12 cellular contexts compared by ENCODE assay signal in genomic region chr19:58379276-58379675, GRCh38. TPM values are rescaled to one million over a fixed set of nuclear protein-coding genes. Genes with fewer than 3 reads are reported as not detected.
DNase-seq lines count a peak whose midpoint lies in the region; ATAC-seq, FAIRE-seq and TF ChIP-seq lines count a peak whose summit lies in the region.
"Had no signal": no experiment of that assay in that cellular context is flagged by ENCODE, and none has a peak within 500 bp of the region (broad histone marks: within the 10 kb centered on the region; RNA-seq: fewer than 3 reads in every experiment).

No MANE protein-coding gene starts in this region.

- H3K9ac ChIP-seq in DND-41 (ENCODE audit: low read depth, low read length) (peak overlapping the region; percentile 91; the same call in 1 of the 2 replicates), mesenchymal stem cell (ENCODE audit: low read length) (no peak overlapping the region)

- no peak for TF ChIP-seq CTCF in A549 (IDR thresholded peaks at IDR 0.05)
- TF ChIP-seq CTCF in DND-41 (IDR thresholded peaks at IDR 0.05; ENCODE audit: borderline replicate concordance, extremely low read depth, low read length, poor library complexity, severe bottlenecking): no peak

- no peak overlapping the region for H2AFZ ChIP-seq in DND-41 (ENCODE audit: low read depth, low read length)
- H2AFZ ChIP-seq in mesenchymal stem cell (ENCODE audit: low read depth, low read length): no peak overlapping the region

- no peak for TF ChIP-seq EP300 in A549 (IDR thresholded peaks at IDR 0.05)

- peaks cover 9% of the 10 kb centered on the region for H3K4me1 Mint-ChIP-seq in activated T-helper 17 cell treated with anti-CD3 and anti-CD28 coated beads, Interleukin-2, amount 50 U/mL, for 72 hours

- CTCF ChIA-PET in A549 (lab: Yijun Ruan, JAX): interaction anchor here (0.9 to 1.7 kb wide), 3 partner anchors 15 to 140 kb away, joined by 4 to 5 read pairs (median 4); partner anchors contain the start of gene ZBTB45

- no peak for ATAC-seq in A549
- no peak for ATAC-seq in DND-41 (ENCODE audit: insufficient read depth, low read depth)
- ATAC-seq in activated T-helper 17 cell treated with anti-CD3 and anti-CD28 coated beads, Interleukin-2, amount 50 U/mL, for 72 hours (replicated peaks): no peak
- no peak for ATAC-seq in HG02970 (IDR thresholded peaks at IDR 0.05; ENCODE audit: low FRiP score, unreplicated experiment)
- ATAC-seq in GM21381 (IDR thresholded peaks at IDR 0.05; ENCODE audit: unreplicated experiment): no peak

- H2BK5ac ChIP-seq in mesenchymal stem cell (ENCODE audit: low read depth, low read length, poor library complexity, severe bottlenecking): no peak overlapping the region

- peak overlapping the region; percentile 95 for H3K4me3 Mint-ChIP-seq in activated T-helper 17 cell treated with anti-CD3 and anti-CD28 coated beads, Interleukin-2, amount 50 U/mL, for 72 hours

- no peaks in the 10 kb centered on the region for H3K27me3 Mint-ChIP-seq in activated T-helper 17 cell treated with anti-CD3 and anti-CD28 coated beads, Interleukin-2, amount 50 U/mL, for 72 hours

- no peak overlapping the region for H2BK12ac ChIP-seq in mesenchymal stem cell (ENCODE audit: low read length in 2 of 2)

- no peak overlapping the region for H3K27ac ChIP-seq in A549
- peak overlapping the region; percentile 17; the same call in 1 of the 2 replicates for H3K27ac ChIP-seq in DND-41 (ENCODE audit: low read length)
- H3K27ac ChIP-seq in mesenchymal stem cell (ENCODE audit: low read length, poor library complexity, severe bottlenecking): no peak overlapping the region

- H3K36me3 ChIP-seq in DND-41 (ENCODE audit: insufficient read depth, low read length) (no peaks in the 10 kb centered on the region; the same call in 1 of the 2 replicates), mesenchymal stem cell (ENCODE audit: control insufficient read depth in 1 of 2, insufficient read depth in 2 of 2, low read depth in 1 of 2, low read length in 2 of 2) (peaks cover 0 to 10% of the 10 kb centered on the region in 2 experiments)

- H3K14ac ChIP-seq in mesenchymal stem cell (ENCODE audit: low read length in 2 of 2): no peak overlapping the region

- POLR2A ChIA-PET in A549 (lab: Yijun Ruan, JAX): interaction anchor here (0.9 to 4.9 kb wide), 2 partner anchors 16 to 31 kb away, joined by 3 to 43 read pairs; partner anchors contain the start of gene ZNF497

- H2AK5ac ChIP-seq in mesenchymal stem cell (ENCODE audit: low read length, severe bottlenecking): no peak overlapping the region

- no peak overlapping the region for H4K91ac ChIP-seq in mesenchymal stem cell (ENCODE audit: low read length)

- no peak overlapping the region for H2BK15ac ChIP-seq in mesenchymal stem cell (ENCODE audit: low read depth, poor library complexity, severe bottlenecking)

- peak overlapping the region; percentile 77; the same call in 1 of the 3 replicates for H3K4me2 ChIP-seq in A549
- peak overlapping the region; percentile 96 for H3K4me2 ChIP-seq in DND-41 (ENCODE audit: insufficient read depth, low read length)
- H3K4me2 ChIP-seq in mesenchymal stem cell (ENCODE audit: low read length, poor library complexity, severe bottlenecking): no peak overlapping the region

- TF ChIP-seq RAD21 in A549 (conservative IDR thresholded peaks at IDR 0.05 in 1 of 2, IDR thresholded peaks at IDR 0.05 in 1 of 2): no peak

- DNase-seq in A549 (ENCODE audit: low read depth in 1 of 2, low spot score in 1 of 2): no peak
- DNase-seq in DND-41: no peak
- no peak for DNase-seq in mesenchymal stem cell
- no peak for DNase-seq in dermis blood vessel endothelial cell
- no peak for DNase-seq in AG20443 (ENCODE audit: low spot score)
- DNase-seq: NCI-H187 had no signal

- no peaks in the 10 kb centered on the region for H3K27me3 ChIP-seq in DND-41 (ENCODE audit: insufficient read depth, low read length, poor library complexity)
- no peaks in the 10 kb centered on the region for H3K27me3 ChIP-seq in mesenchymal stem cell (ENCODE audit: control insufficient read depth in 1 of 2, insufficient read depth in 1 of 2, low read length in 2 of 2)

- peak overlapping the region; percentile 79 for H4K8ac ChIP-seq in mesenchymal stem cell (ENCODE audit: low read length)

- H3K9me3 Mint-ChIP-seq in activated T-helper 17 cell treated with anti-CD3 and anti-CD28 coated beads, Interleukin-2, amount 50 U/mL, for 72 hours: no peaks in the 10 kb centered on the region

- peak overlapping the region; percentile 94 for H3K27ac Mint-ChIP-seq in activated T-helper 17 cell treated with anti-CD3 and anti-CD28 coated beads, Interleukin-2, amount 50 U/mL, for 72 hours

- no peak for FAIRE-seq in A549 (lab: Jason Lieb, UNC)
- FAIRE-seq: endothelial cell of umbilical vein, GM12892 had no signal

- no peaks in the 10 kb centered on the region for H3K36me3 Mint-ChIP-seq in activated T-helper 17 cell treated with anti-CD3 and anti-CD28 coated beads, Interleukin-2, amount 50 U/mL, for 72 hours (ENCODE audit: low read depth)

- H3K4ac ChIP-seq in mesenchymal stem cell (ENCODE audit: low read depth in 1 of 2, low read length in 2 of 2): no peak overlapping the region

- 73% methylated on average over 6 of the region's 6 CpGs for WGBS in A549 (ENCODE audit: missing lambda C conversion rate)
- WGBS in mesenchymal stem cell: 93% methylated on average over 6 of the region's 6 CpGs

- H2BK120ac ChIP-seq in mesenchymal stem cell (ENCODE audit: low read depth, low read length): no peak overlapping the region

- H3K9me3 ChIP-seq in A549: no peaks in the 10 kb centered on the region
- H3K9me3 ChIP-seq in DND-41 (ENCODE audit: insufficient read depth, low read length, severe bottlenecking): no peaks in the 10 kb centered on the region
- no peaks in the 10 kb centered on the region for H3K9me3 ChIP-seq in mesenchymal stem cell (ENCODE audit: control insufficient read depth, low read length)

- H4K20me1 ChIP-seq in DND-41 (ENCODE audit: insufficient read depth, low read length): peaks cover 4% of the 10 kb centered on the region; the same call in 1 of the 2 replicates

- peaks cover 13% of the 10 kb centered on the region for H3K4me1 ChIP-seq in A549
- peaks cover 26% of the 10 kb centered on the region for H3K4me1 ChIP-seq in DND-41 (ENCODE audit: insufficient read depth, low read length)
- peaks cover 26% of the 10 kb centered on the region for H3K4me1 ChIP-seq in mesenchymal stem cell (ENCODE audit: control insufficient read depth, insufficient read depth, low read depth, low read length)

- H3K79me2 ChIP-seq in DND-41 (ENCODE audit: insufficient read depth, low read length): peaks cover 27% of the 10 kb centered on the region

- no peak overlapping the region for H3K23ac ChIP-seq in mesenchymal stem cell (ENCODE audit: low read length in 2 of 2)

- peaks cover 36% of the 10 kb centered on the region for H3K79me1 ChIP-seq in mesenchymal stem cell (replicated peaks; ENCODE audit: low read length, poor library complexity, severe bottlenecking)

- H3K4me3 ChIP-seq in A549: no peak overlapping the region
- H3K4me3 ChIP-seq in DND-41 (ENCODE audit: low read depth in 1 of 2, low read length in 2 of 2): peak overlapping the region in 1 of 2 experiments; percentile 75; a peak in 2 of 4 replicates
- peak overlapping the region in 1 of 2 experiments; percentile 86 for H3K4me3 ChIP-seq in mesenchymal stem cell (ENCODE audit: insufficient read depth in 1 of 2, low read depth in 1 of 2, low read length in 2 of 2)

- no peak overlapping the region for H3K18ac ChIP-seq in mesenchymal stem cell (ENCODE audit: low read depth in 1 of 2, low read length in 2 of 2)

- TF ChIP-seq POLR2A in A549 (IDR thresholded peaks at IDR 0.05; ENCODE audit: low read length): no peak

RNA-seq across cellular contexts. Expression of gene ZNF837, which starts 1.6 kb away (rescaled TPM):
- 0.70 and 0.74 TPM in 2 replicates for polyA plus RNA-seq in A549 (2011; rRNA removed)
- polyA plus RNA-seq in A549 (2012; cell fraction: cytosol; rRNA removed): 0.93 and 1.6 TPM in 2 replicates
- 2.0 and 2.4 TPM in 2 replicates for polyA plus RNA-seq in A549 (2012; cell fraction: nucleus; rRNA removed)
- 0.62 to 1.1 TPM (median 1.0 TPM) in 3 replicates for polyA plus RNA-seq in A549 (2017; fragmentation: RNase III; extraction: RNeasy Plus Mini Kit Qiagen cat#74134 plus additional on column Dnase treatment)
- 0.29 and 0.41 TPM in 2 replicates for polyA minus RNA-seq in A549 (2011; rRNA and poly(A)+ RNA removed)
- total RNA-seq in activated T-helper 17 cell treated with anti-CD3 and anti-CD28 coated beads, Interleukin-2, amount 50 U/mL, for 72 hours: 1 to 10 TPM; 1.1 to 1.9 TPM
- 1.1 TPM for polyA plus RNA-seq in mesenchymal stem cell (2013, experiment 1 of 2)
- polyA plus RNA-seq in mesenchymal stem cell (2013, experiment 2 of 2): 1.5 TPM
- total RNA-seq in dermis blood vessel endothelial cell: 3.5 and 4.1 TPM in 2 replicates

RNA-seq across cellular contexts. Expression of gene RPS5, which starts 7.8 kb away (rescaled TPM):
- polyA plus RNA-seq in A549 (2011; rRNA removed): 2,475 and 2,940 TPM in 2 replicates
- 6,321 and 6,544 TPM in 2 replicates for polyA plus RNA-seq in A549 (2012; cell fraction: cytosol; rRNA removed)
- polyA plus RNA-seq in A549 (2012; cell fraction: nucleus; rRNA removed): 4,034 and 5,125 TPM in 2 replicates
- 2,123 to 2,259 TPM (median 2,149 TPM) in 3 replicates for polyA plus RNA-seq in A549 (2017; fragmentation: RNase III; extraction: RNeasy Plus Mini Kit Qiagen cat#74134 plus additional on column Dnase treatment)
- polyA minus RNA-seq in A549 (2011; rRNA and poly(A)+ RNA removed): 2,205 and 2,566 TPM in 2 replicates
- total RNA-seq in activated T-helper 17 cell treated with anti-CD3 and anti-CD28 coated beads, Interleukin-2, amount 50 U/mL, for 72 hours: 1,000 to 10,000 TPM; 1,376 to 1,435 TPM
- polyA plus RNA-seq in mesenchymal stem cell (2013, experiment 1 of 2): 995 TPM
- 1,024 TPM for polyA plus RNA-seq in mesenchymal stem cell (2013, experiment 2 of 2)
- 1,348 and 2,550 TPM in 2 replicates for total RNA-seq in dermis blood vessel endothelial cell

RNA-seq across cellular contexts. Expression of gene RNF225, which starts 16.2 kb away (rescaled TPM):
- polyA plus RNA-seq in A549 (2011; rRNA removed): not detected in 2 replicates
- 0.04 and 0.11 TPM in 2 replicates for polyA plus RNA-seq in A549 (2012; cell fraction: cytosol; rRNA removed)
- 1.2 and 1.3 TPM in 2 replicates for polyA plus RNA-seq in A549 (2012; cell fraction: nucleus; rRNA removed)
- polyA plus RNA-seq in A549 (2017; fragmentation: RNase III; extraction: RNeasy Plus Mini Kit Qiagen cat#74134 plus additional on column Dnase treatment): not detected in 3 replicates
- polyA minus RNA-seq in A549 (2011; rRNA and poly(A)+ RNA removed): not detected in 2 replicates
- total RNA-seq in activated T-helper 17 cell treated with anti-CD3 and anti-CD28 coated beads, Interleukin-2, amount 50 U/mL, for 72 hours: under 1 TPM in 1 of 2 donors, not detected in 1; 0.64 TPM
- polyA plus RNA-seq in mesenchymal stem cell (2013, experiment 1 of 2): not detected
- polyA plus RNA-seq in mesenchymal stem cell (2013, experiment 2 of 2): not detected
- not detected in 2 replicates for total RNA-seq in dermis blood vessel endothelial cell
- polyA plus RNA-seq: endothelial cell of umbilical vein had no signal

RNA-seq across cellular contexts. Expression of gene ZNF497, which starts 16.7 kb away (rescaled TPM):
- 1.1 and 1.4 TPM in 2 replicates for polyA plus RNA-seq in A549 (2011; rRNA removed)
- polyA plus RNA-seq in A549 (2012; cell fraction: cytosol; rRNA removed): 1.2 and 1.9 TPM in 2 replicates
- 8.8 and 15.6 TPM in 2 replicates for polyA plus RNA-seq in A549 (2012; cell fraction: nucleus; rRNA removed)
- polyA plus RNA-seq in A549 (2017; fragmentation: RNase III; extraction: RNeasy Plus Mini Kit Qiagen cat#74134 plus additional on column Dnase treatment): 1.6 to 2.4 TPM (median 2.0 TPM) in 3 replicates
- polyA minus RNA-seq in A549 (2011; rRNA and poly(A)+ RNA removed): 2.1 and 4.2 TPM in 2 replicates
- total RNA-seq in activated T-helper 17 cell treated with anti-CD3 and anti-CD28 coated beads, Interleukin-2, amount 50 U/mL, for 72 hours: 1 to 10 TPM; 1.7 to 1.8 TPM
- 0.17 TPM for polyA plus RNA-seq in mesenchymal stem cell (2013, experiment 1 of 2)
- 0.18 TPM for polyA plus RNA-seq in mesenchymal stem cell (2013, experiment 2 of 2)
- 1.3 and 2.9 TPM in 2 replicates for total RNA-seq in dermis blood vessel endothelial cell

RNA-seq across cellular contexts. Expression of gene A1BG, which starts 26.0 kb away (rescaled TPM):
- polyA plus RNA-seq in A549 (2011; rRNA removed) (1.5 and 2.5 TPM in 2 replicates), A549 (2017; fragmentation: RNase III; extraction: RNeasy Plus Mini Kit Qiagen cat#74134 plus additional on column Dnase treatment) (9.3 to 11.1 TPM (median 9.5 TPM) in 3 replicates)
- 10.7 and 15.5 TPM in 2 replicates for polyA plus RNA-seq in A549 (2012; cell fraction: cytosol; rRNA removed)
- polyA plus RNA-seq in A549 (2012; cell fraction: nucleus; rRNA removed): 12.5 and 14.9 TPM in 2 replicates
- 0.15 and 1.0 TPM in 2 replicates for polyA minus RNA-seq in A549 (2011; rRNA and poly(A)+ RNA removed)
- 10 to 100 TPM; 12.4 to 15.4 TPM for total RNA-seq in activated T-helper 17 cell treated with anti-CD3 and anti-CD28 coated beads, Interleukin-2, amount 50 U/mL, for 72 hours
- polyA plus RNA-seq in mesenchymal stem cell (2013, experiment 1 of 2): 85.1 TPM
- polyA plus RNA-seq in mesenchymal stem cell (2013, experiment 2 of 2): 84.2 TPM
- 0.37 and 12.4 TPM in 2 replicates for total RNA-seq in dermis blood vessel endothelial cell
- total RNA-seq: HT-29 had no signal
